ENCODE assay signal across 1 cellular context in the genomic region with DNA sequence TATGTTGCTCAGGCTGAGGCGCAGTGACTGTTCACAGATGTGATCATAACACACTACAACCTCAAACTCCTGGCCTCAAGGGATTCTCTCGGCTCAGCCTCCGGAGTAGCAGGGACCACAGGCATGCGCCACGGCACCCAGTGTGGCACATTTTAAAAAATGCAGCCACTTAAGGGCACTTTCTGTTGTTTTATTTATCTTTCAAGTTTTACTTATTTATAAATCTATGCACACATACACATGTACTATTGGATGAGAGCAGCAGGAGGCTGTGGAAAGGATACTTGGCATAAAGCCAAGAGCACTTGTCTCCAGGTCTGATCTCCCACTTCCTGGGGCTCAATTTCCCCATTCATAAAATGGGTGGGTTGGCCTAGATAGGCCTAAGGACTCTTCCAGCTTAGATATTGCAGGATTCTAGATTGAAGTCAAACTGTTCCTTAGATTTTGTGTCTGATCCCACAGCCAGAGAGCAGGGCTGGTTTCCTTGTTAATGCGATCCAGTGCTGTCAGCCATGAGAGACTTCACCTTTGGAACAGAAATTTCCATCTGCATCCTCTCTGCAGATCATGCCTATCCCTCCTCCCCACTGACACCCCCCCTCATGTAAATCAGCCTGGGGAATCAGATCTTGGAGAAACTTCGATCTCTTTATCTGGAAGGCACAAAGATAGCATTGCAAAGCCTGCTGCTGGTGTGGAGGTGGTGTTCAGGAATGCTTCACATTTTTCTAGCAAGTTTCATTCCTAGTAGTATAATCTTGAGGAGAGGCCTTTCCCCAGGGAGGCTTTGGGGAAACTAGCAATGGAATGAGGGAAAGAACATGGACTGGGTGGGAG.
A peak's percentile ranks its signal among the peaks of the same experiment; 100 is the strongest.
TF ChIP-seq lines count a peak whose summit lies in the region.

No MANE protein-coding gene starts in this region.

TF ChIP-seq in K562, 482 proteins besides CTCF, POLR2A, EP300 and RAD21 (continued from another document):
- no peak for TF ChIP-seq ZNF318 (IDR thresholded peaks at IDR 0.05; ENCODE audit: borderline replicate concordance in 1 of 2, low read depth in 1 of 2)
- TF ChIP-seq NFIC (IDR thresholded peaks at IDR 0.05) = peak; percentile 99
- TF ChIP-seq MNT (conservative IDR thresholded peaks at IDR 0.05) = 0 out of 4 replicates have a peak, but pooled peaks of 1 of the 2 experiments have one; percentile 31
- TF ChIP-seq IRF9 (tag; IDR thresholded peaks at IDR 0.05) = no peak
- peak; percentile 20 for TF ChIP-seq NEUROD1 (IDR thresholded peaks at IDR 0.05; ENCODE audit: borderline replicate concordance, low read depth, low read length, partially characterized antibody)
- TF ChIP-seq, protein P1, sequence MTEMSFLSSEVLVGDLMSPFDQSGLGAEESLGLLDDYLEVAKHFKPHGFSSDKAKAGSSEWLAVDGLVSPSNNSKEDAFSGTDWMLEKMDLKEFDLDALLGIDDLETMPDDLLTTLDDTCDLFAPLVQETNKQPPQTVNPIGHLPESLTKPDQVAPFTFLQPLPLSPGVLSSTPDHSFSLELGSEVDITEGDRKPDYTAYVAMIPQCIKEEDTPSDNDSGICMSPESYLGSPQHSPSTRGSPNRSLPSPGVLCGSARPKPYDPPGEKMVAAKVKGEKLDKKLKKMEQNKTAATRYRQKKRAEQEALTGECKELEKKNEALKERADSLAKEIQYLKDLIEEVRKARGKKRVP (CRISPR knock-in tag; IDR thresholded peaks at IDR 0.05) = no peak
- 0 out of 4 replicates have a peak, but pooled peaks of 1 of the 2 experiments have one; percentile 18 for TF ChIP-seq ARNT (IDR thresholded peaks at IDR 0.05)
- TF ChIP-seq, protein P2, sequence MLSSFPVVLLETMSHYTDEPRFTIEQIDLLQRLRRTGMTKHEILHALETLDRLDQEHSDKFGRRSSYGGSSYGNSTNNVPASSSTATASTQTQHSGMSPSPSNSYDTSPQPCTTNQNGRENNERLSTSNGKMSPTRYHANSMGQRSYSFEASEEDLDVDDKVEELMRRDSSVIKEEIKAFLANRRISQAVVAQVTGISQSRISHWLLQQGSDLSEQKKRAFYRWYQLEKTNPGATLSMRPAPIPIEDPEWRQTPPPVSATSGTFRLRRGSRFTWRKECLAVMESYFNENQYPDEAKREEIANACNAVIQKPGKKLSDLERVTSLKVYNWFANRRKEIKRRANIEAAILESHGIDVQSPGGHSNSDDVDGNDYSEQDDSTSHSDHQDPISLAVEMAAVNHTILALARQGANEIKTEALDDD (IDR thresholded peaks at IDR 0.05) = no peak
- peak; percentile 41 for TF ChIP-seq HDAC2 (IDR thresholded peaks at IDR 0.05)
- 0 out of 2 replicates have a peak, but pooled peaks have one; percentile 20 for TF ChIP-seq GATA2 (CRISPR knock-in tag; IDR thresholded peaks at IDR 0.05)
- no peak for TF ChIP-seq FOXK2 (conservative IDR thresholded peaks at IDR 0.05 in 1 of 2, IDR thresholded peaks at IDR 0.05 in 1 of 2; ENCODE audit: low read depth in 2 of 2)
- TF ChIP-seq RNF2 (IDR thresholded peaks at IDR 0.05) = no peak
- 0 out of 2 replicates have a peak, but pooled peaks have one; percentile 40 for TF ChIP-seq DPF2 (IDR thresholded peaks at IDR 0.05)
- TF ChIP-seq POLR2AphosphoS2 (IDR thresholded peaks at IDR 0.05; ENCODE audit: low read length) = no peak
- TF ChIP-seq ZNF12 (CRISPR knock-in tag; IDR thresholded peaks at IDR 0.05) = no peak
